In genomic region chr11:46599340-46600067, GRCh38 we compare ENCODE assay signal across 21 cellular contexts. TPM values are rescaled to one million over a fixed set of nuclear protein-coding genes. Genes with fewer than 3 reads are reported as not detected.
DNase-seq lines count a peak whose midpoint lies in the region; TF ChIP-seq lines count a peak whose summit lies in the region.
"Had no signal": no experiment of that assay in that cellular context is flagged by ENCODE, and none has a peak within 500 bp of the region (broad histone marks: within the 10 kb centered on the region; RNA-seq: fewer than 3 reads in every experiment).

No MANE protein-coding gene starts in this region.

- no peaks in the 10 kb centered on the region for H3K9me3 Mint-ChIP-seq in activated T-helper 1 cell treated with anti-CD3 and anti-CD28 coated beads, Interleukin-12 subunit alpha, Interleukin-12 subunit beta, Interleukin-2, Interleukin-4 antibody, amounts not matched to agents 30 ng/mL and 10 ng/mL and 1 ng/mL, durations not matched to agents 14 hours and 24 hours and 36 hours
- H3K9me3 Mint-ChIP-seq: HFFc6; naive thymus-derived CD8-positive, alpha-beta T cell had no signal

- H3K4me1 ChIP-seq in adrenal gland (replicated peaks in 1 of 2) (peaks cover 22 to 35% of the 10 kb centered on the region in 2 donors), suprapubic skin (peaks cover 20% of the 10 kb centered on the region)

- no peaks in the 10 kb centered on the region for H3K9me3 ChIP-seq in adrenal gland (replicated peaks in 1 of 3)
- no peaks in the 10 kb centered on the region for H3K9me3 ChIP-seq in suprapubic skin
- H3K9me3 ChIP-seq: SK-N-SH had no signal

- TF ChIP-seq EP300 in suprapubic skin (IDR thresholded peaks at IDR 0.05): no peak

- no peak overlapping the region for H3K4me3 Mint-ChIP-seq in activated T-helper 1 cell treated with anti-CD3 and anti-CD28 coated beads, Interleukin-12 subunit alpha, Interleukin-12 subunit beta, Interleukin-2, Interleukin-4 antibody, amounts not matched to agents 30 ng/mL and 10 ng/mL and 1 ng/mL, durations not matched to agents 14 hours and 24 hours and 36 hours
- H3K4me3 Mint-ChIP-seq: HFFc6; naive thymus-derived CD8-positive, alpha-beta T cell had no signal

- no peaks in the 10 kb centered on the region for H3K36me3 Mint-ChIP-seq in activated T-helper 1 cell treated with anti-CD3 and anti-CD28 coated beads, Interleukin-12 subunit alpha, Interleukin-12 subunit beta, Interleukin-2, Interleukin-4 antibody, amounts not matched to agents 30 ng/mL and 10 ng/mL and 1 ng/mL, durations not matched to agents 14 hours and 24 hours and 36 hours (ENCODE audit: low read depth)

- DNase-seq in adrenal gland (peak; percentile 59 to 87 (median 76)), foreskin melanocyte (peak; percentile 92), myocyte (ENCODE audit: low read depth) (peak; percentile 35), suprapubic skin (ENCODE audit: low spot score in 2 of 2) (no peak), DMS153 (lab: John Stamatoyannopoulos, UW) (no peak), NCI-H524 (lab: John Stamatoyannopoulos, UW) (no peak), G401 (ENCODE audit: low spot score) (no peak)
- no peak for DNase-seq in activated T-helper 1 cell treated with anti-CD3 and anti-CD28 coated beads, Interleukin-12 subunit alpha, Interleukin-12 subunit beta, Interleukin-2, Interleukin-4 antibody, amounts not matched to agents 30 ng/mL and 10 ng/mL and 1 ng/mL, durations not matched to agents 14 hours and 24 hours and 36 hours (ENCODE audit: low spot score)
- DNase-seq: activated CD4-positive, alpha-beta T cell treated with anti-CD3 and anti-CD28 coated beads for 1 hour; activated CD8-positive, alpha-beta memory T cell treated with anti-CD3 and anti-CD28 coated beads for 24 hours; central memory CD4-positive, alpha-beta T cell; DMS 273 treated with DMSO at 0.1 percent for 48 hours; HFFc6; naive thymus-derived CD8-positive, alpha-beta T cell; NCI-H187 treated with DMSO at 0.1 percent for 48 hours; NCI-H2227 treated with DMSO at 0.1 percent for 48 hours; PC-9; SK-N-SH; stimulated activated CD4-positive, alpha-beta T cell treated with anti-CD3 and anti-CD28 coated beads, Interleukin-4, amount 100 ng/mL, for 24 hours; T1000 had no signal

- H3K4me3 ChIP-seq in adrenal gland (no peak overlapping the region), suprapubic skin (no peak overlapping the region)
- H3K4me3 ChIP-seq: K562, PC-9 had no signal

- no peaks in the 10 kb centered on the region for H3K27me3 Mint-ChIP-seq in activated T-helper 1 cell treated with anti-CD3 and anti-CD28 coated beads, Interleukin-12 subunit alpha, Interleukin-12 subunit beta, Interleukin-2, Interleukin-4 antibody, amounts not matched to agents 30 ng/mL and 10 ng/mL and 1 ng/mL, durations not matched to agents 14 hours and 24 hours and 36 hours (ENCODE audit: insufficient read depth)
- H3K27me3 Mint-ChIP-seq: naive thymus-derived CD8-positive, alpha-beta T cell had no signal

- peak overlapping the region; percentile 74 to 96 (median 85) for H3K27ac ChIP-seq in adrenal gland
- H3K27ac ChIP-seq in suprapubic skin: peak overlapping the region; percentile 25
- H3K27ac ChIP-seq: PC-9 had no signal

- intact Hi-C loops in adrenal gland (cut with DNase I): loop anchor here in 1 of 2 donors (10.0 kb wide), 1 partner anchor 215 kb away; the partner anchor contains the start of gene MDK
- intact Hi-C loops in activated T-helper 1 cell treated with anti-CD3 and anti-CD28 coated beads, Interleukin-12 subunit alpha, Interleukin-12 subunit beta, Interleukin-2, Interleukin-4 antibody, amounts not matched to agents 30 ng/mL and 10 ng/mL and 1 ng/mL, durations not matched to agents 14 hours and 24 hours and 36 hours (cut with micrococcal nuclease): loop anchor here (10.0 kb wide), 1 partner anchor 365 kb away; no protein-coding TSS in a partner anchor

- H3K27ac Mint-ChIP-seq in activated T-helper 1 cell treated with anti-CD3 and anti-CD28 coated beads, Interleukin-12 subunit alpha, Interleukin-12 subunit beta, Interleukin-2, Interleukin-4 antibody, amounts not matched to agents 30 ng/mL and 10 ng/mL and 1 ng/mL, durations not matched to agents 14 hours and 24 hours and 36 hours: no peak overlapping the region
- H3K27ac Mint-ChIP-seq: HFFc6 had no signal

- H3K36me3 ChIP-seq in adrenal gland (replicated peaks in 1 of 2): peaks cover 0 to 2% of the 10 kb centered on the region in 2 donors
- H3K36me3 ChIP-seq in suprapubic skin: no peaks in the 10 kb centered on the region

- H3K4me1 Mint-ChIP-seq in activated T-helper 1 cell treated with anti-CD3 and anti-CD28 coated beads, Interleukin-12 subunit alpha, Interleukin-12 subunit beta, Interleukin-2, Interleukin-4 antibody, amounts not matched to agents 30 ng/mL and 10 ng/mL and 1 ng/mL, durations not matched to agents 14 hours and 24 hours and 36 hours (ENCODE audit: low read depth): peaks cover 8% of the 10 kb centered on the region

- WGBS in adrenal gland, 4 donors: 44 to 51% (median 46%) methylated on average over 8 of the region's 8 CpGs
- WGBS in suprapubic skin: 77% methylated on average over 8 of the region's 8 CpGs

- TF ChIP-seq POLR2A in adrenal gland (IDR thresholded peaks at IDR 0.05) (peak in 1 of 2 donors; percentile 39), suprapubic skin (IDR thresholded peaks at IDR 0.05) (no peak)

- no peaks in the 10 kb centered on the region for H3K27me3 ChIP-seq in adrenal gland
- H3K27me3 ChIP-seq in suprapubic skin: no peaks in the 10 kb centered on the region

- in situ Hi-C loops in G401 (cut with HindIII; ENCODE audit: low sequenced_read_pairs): no loop called here

- TF ChIP-seq CTCF in adrenal gland (IDR thresholded peaks at IDR 0.05) (no peak), suprapubic skin (IDR thresholded peaks at IDR 0.05) (no peak)

RNA-seq across cellular contexts. Expression of gene AMBRA1, which starts 5.7 kb away (rescaled TPM):
- 10 to 100 TPM; 40.4 to 73.3 (median 59.7) TPM for total RNA-seq in adrenal gland
- 10 to 100 TPM; 16.2 to 22.8 (median 17.7) TPM for polyA plus RNA-seq in adrenal gland
- 18.7 and 30.9 TPM in 2 replicates for total RNA-seq in myocyte
- polyA plus RNA-seq in myocyte (2012): 13.1 TPM
- total RNA-seq in suprapubic skin: 10 to 100 TPM; 38.6 to 63.2 (median 45.6) TPM
- 35.7 and 37.9 TPM in 2 replicates for total RNA-seq in activated T-helper 1 cell treated with anti-CD3 and anti-CD28 coated beads, Interleukin-12 subunit alpha, Interleukin-12 subunit beta, Interleukin-2, Interleukin-4 antibody, amounts not matched to agents 30 ng/mL and 10 ng/mL and 1 ng/mL, durations not matched to agents 14 hours and 24 hours and 36 hours
- total RNA-seq in G401 (2014; rRNA removed; shearing (Covaris generic)): 36.3 and 44.6 TPM in 2 replicates

RNA-seq across cellular contexts. Expression of gene HARBI1, which starts 17.5 kb away (rescaled TPM):
- 1 to 10 TPM; 4.5 to 7.4 (median 6.0) TPM for total RNA-seq in adrenal gland
- polyA plus RNA-seq in adrenal gland: 1 to 10 TPM; 1.5 to 6.9 (median 3.0) TPM
- 2.7 and 4.3 TPM in 2 replicates for total RNA-seq in myocyte
- polyA plus RNA-seq in myocyte (2012): 4.9 TPM
- 1 to 10 TPM; 2.8 to 5.6 (median 3.5) TPM for total RNA-seq in suprapubic skin
- total RNA-seq in activated T-helper 1 cell treated with anti-CD3 and anti-CD28 coated beads, Interleukin-12 subunit alpha, Interleukin-12 subunit beta, Interleukin-2, Interleukin-4 antibody, amounts not matched to agents 30 ng/mL and 10 ng/mL and 1 ng/mL, durations not matched to agents 14 hours and 24 hours and 36 hours: 4.5 and 5.3 TPM in 2 replicates
- total RNA-seq in G401 (2014; rRNA removed; shearing (Covaris generic)): 0.62 and 2.4 TPM in 2 replicates

RNA-seq across cellular contexts. Expression of gene ATG13, which starts 17.8 kb away (rescaled TPM):
- 100 to 1,000 TPM in 5 of 8 donors, 10 to 100 TPM in 3; 68.9 to 177 (median 108) TPM for total RNA-seq in adrenal gland
- polyA plus RNA-seq in adrenal gland: 10 to 100 TPM; 31.0 to 62.9 (median 57.0) TPM
- 61.4 and 68.2 TPM in 2 replicates for total RNA-seq in myocyte
- polyA plus RNA-seq in myocyte (2012): 56.4 TPM
- 10 to 100 TPM; 68.8 to 94.3 (median 90.2) TPM for total RNA-seq in suprapubic skin
- total RNA-seq in activated T-helper 1 cell treated with anti-CD3 and anti-CD28 coated beads, Interleukin-12 subunit alpha, Interleukin-12 subunit beta, Interleukin-2, Interleukin-4 antibody, amounts not matched to agents 30 ng/mL and 10 ng/mL and 1 ng/mL, durations not matched to agents 14 hours and 24 hours and 36 hours: 66.4 and 73.8 TPM in 2 replicates
- 71.1 and 78.8 TPM in 2 replicates for total RNA-seq in G401 (2014; rRNA removed; shearing (Covaris generic))

Comparison
In these comparisons a context has a peak if more than half of its experiments do, and no peak if none do; other contexts are left out.
1. DNase-seq: peak in adrenal gland (7 of 7), foreskin melanocyte (single experiment) and myocyte (single experiment); none in suprapubic skin (0 of 2), DMS153 (single experiment), NCI-H524 (0 of 2), activated T-helper 1 cell treated with anti-CD3 and anti-CD28 coated beads, Interleukin-12 subunit alpha, Interleukin-12 subunit beta, Interleukin-2, Interleukin-4 antibody, amounts not matched to agents 30 ng/mL and 10 ng/mL and 1 ng/mL, durations not matched to agents 14 hours and 24 hours and 36 hours (single experiment) and G401 (single experiment).